Comparison of ENCODE assay signal across 28 cellular contexts in the genomic region with DNA sequence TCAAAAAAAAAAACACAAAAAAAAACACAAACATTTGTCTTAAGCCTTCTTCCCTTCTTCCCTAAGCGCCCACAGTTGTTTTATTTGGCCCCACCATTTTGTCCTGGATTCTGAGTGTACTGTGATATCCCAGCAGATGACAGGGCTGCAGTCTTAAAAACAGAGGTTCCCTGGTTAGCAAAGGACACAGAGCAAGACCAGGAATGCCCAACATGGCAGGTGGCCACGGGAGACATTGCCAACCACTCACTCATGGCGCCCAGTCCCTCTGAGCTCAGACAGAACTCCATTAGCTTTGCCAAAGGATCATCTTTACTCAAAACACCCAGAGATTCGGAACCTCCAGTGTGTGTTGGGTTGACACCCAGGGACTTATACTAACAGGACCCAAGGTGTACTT.
"Had no signal": no experiment of that assay in that cellular context is flagged by ENCODE, and none has a peak within 500 bp of the region (broad histone marks: within the 10 kb centered on the region; RNA-seq: fewer than 3 reads in every experiment).

No MANE protein-coding gene starts in this region.

- H3K9me3 ChIP-seq: Peyer's patch had no signal

- FAIRE-seq: TTC549 had no signal

- H3K27ac ChIP-seq: brain microvascular endothelial cell, cardiac muscle cell, Peyer's patch, RWPE1 had no signal

- H3K4me3 ChIP-seq: cardiac muscle cell, Peyer's patch had no signal

- DNase-seq: activated CD4-positive, alpha-beta memory T cell treated with anti-CD3 and anti-CD28 coated beads for 36 hours; activated CD4-positive, alpha-beta T cell treated with anti-CD3 and anti-CD28 coated beads, Interleukin-2, amount 10 ng/mL, durations not matched to agents 7 days and 5 days; activated CD4-positive, CD25-positive, alpha-beta regulatory T cell; activated CD8-positive, alpha-beta memory T cell treated with anti-CD3 and anti-CD28 coated beads for 24 hours; activated gamma-delta T cell; activated naive CD4-positive, alpha-beta T cell treated with anti-CD3 and anti-CD28 coated beads for 36 hours; activated T-cell treated with anti-CD3 and anti-CD28 coated beads for 4 hours; activated T-cell treated with anti-CD3 and anti-CD28 coated beads, Interleukin-2, amount 50 U/mL, for 48 hours; amygdala; brain microvascular endothelial cell; KG1; NCI-H1092; NCI-H1417; NCI-H1930; NCI-H2107; NCI-H2171 treated with DMSO at 0.1 percent for 48 hours; NCI-H345; NCI-H510A treated with DMSO at 0.1 percent for 48 hours; NCI-H69; Peyer's patch; SIG-M5; T-cell; T-helper 2 cell; T1000 had no signal

- H3K27me3 ChIP-seq: brain microvascular endothelial cell, cardiac muscle cell, Peyer's patch had no signal

- H3K36me3 ChIP-seq: brain microvascular endothelial cell, cardiac muscle cell, Peyer's patch had no signal

- H3K4me1 ChIP-seq: Peyer's patch had no signal

- ATAC-seq: activated T-helper 17 cell treated with anti-CD3 and anti-CD28 coated beads, Interleukin-2, amount 50 U/mL, for 72 hours; T-cell had no signal
